In the genomic region with DNA sequence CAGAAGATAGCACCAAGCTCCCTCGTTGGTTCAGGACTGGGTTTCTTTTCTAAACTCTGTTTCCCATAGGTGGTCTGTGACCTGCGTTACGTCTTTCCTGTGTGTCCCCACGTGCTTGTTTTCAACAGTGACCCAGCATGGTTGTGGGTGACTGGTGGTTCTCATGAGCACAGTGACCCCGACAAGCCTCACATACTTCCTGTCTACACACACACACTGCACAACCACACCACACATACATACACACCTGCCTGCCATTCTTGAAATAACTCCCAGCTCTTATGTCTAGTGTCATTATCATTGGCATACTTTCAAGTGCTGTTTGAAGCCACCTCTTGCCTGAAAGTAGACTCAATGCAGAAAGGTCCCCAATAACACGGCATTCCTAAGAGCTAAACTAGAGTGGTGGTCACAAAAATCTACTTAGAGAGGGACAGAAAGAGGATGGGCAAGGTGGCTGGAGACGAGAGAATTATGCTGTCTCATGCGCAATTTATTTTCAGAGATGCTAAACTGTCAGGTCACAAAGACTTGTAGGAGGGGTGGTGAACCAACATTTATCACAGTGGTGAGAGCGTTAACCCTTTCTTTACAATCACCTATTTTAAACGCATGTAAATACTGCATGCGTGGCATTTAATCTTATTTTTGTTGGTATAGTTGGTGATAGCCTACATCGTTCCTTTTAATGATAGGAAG, we compare ENCODE assay signal across 13 cellular contexts.
A peak's percentile ranks its signal among the peaks of the same experiment; 100 is the strongest.
DNase-seq lines count a peak whose midpoint lies in the region; ATAC-seq and TF ChIP-seq lines count a peak whose summit lies in the region.
"Had no signal": no experiment of that assay in that cellular context is flagged by ENCODE, and none has a peak within 500 bp of the region (broad histone marks: within the 10 kb centered on the region; RNA-seq: fewer than 3 reads in every experiment).

No MANE protein-coding gene starts in this region.

- H3K27ac Mint-ChIP-seq in neural progenitor cell, result no peak overlapping the region
- H3K27ac Mint-ChIP-seq: activated B cell treated with CpG ODN at 0.5 μM for 24 hours; naive thymus-derived CD8-positive, alpha-beta T cell had no signal

- peaks cover 20% of the 10 kb centered on the region for H4K20me1 ChIP-seq in neural progenitor cell (ENCODE audit: low read depth)

- H3K27ac ChIP-seq in left ventricle myocardium inferior (replicated peaks) (peak overlapping the region; percentile 79), neural progenitor cell (no peak overlapping the region)

- peaks cover 57% of the 10 kb centered on the region for H3F3A ChIP-seq in neural progenitor cell (ENCODE audit: low read depth)

- peak overlapping the region; percentile 41 for H3K9ac ChIP-seq in neural progenitor cell

- no peaks in the 10 kb centered on the region for H3K27me3 ChIP-seq in H7 (ENCODE audit: control insufficient read depth, insufficient read depth, low read length)
- H3K27me3 ChIP-seq in left ventricle myocardium inferior (ENCODE audit: low read depth), result peaks cover 21% of the 10 kb centered on the region
- H3K27me3 ChIP-seq in neural progenitor cell, result no peaks in the 10 kb centered on the region

- intact Hi-C loops in left ventricle myocardium inferior (cut with micrococcal nuclease), result no loop called here

- H2AFZ ChIP-seq in neural progenitor cell (replicated peaks), result no peak overlapping the region

- H3K4me3 ChIP-seq in H7 (ENCODE audit: insufficient read depth, low read depth, low read length), result peak overlapping the region; percentile 32
- H3K4me3 ChIP-seq in left ventricle myocardium inferior, result peak overlapping the region; percentile 65
- peak overlapping the region; percentile 53 for H3K4me3 ChIP-seq in neural progenitor cell

- no peak overlapping the region for H3K4me3 Mint-ChIP-seq in neural progenitor cell
- H3K4me3 Mint-ChIP-seq: activated B cell treated with CpG ODN at 0.5 μM for 24 hours; naive thymus-derived CD8-positive, alpha-beta T cell had no signal

- peak overlapping the region; percentile 82 for H3K4me2 ChIP-seq in neural progenitor cell

- H3K9me3 ChIP-seq in left ventricle myocardium inferior (replicated peaks), result no peaks in the 10 kb centered on the region
- no peaks in the 10 kb centered on the region for H3K9me3 ChIP-seq in neural progenitor cell (ENCODE audit: low read depth)

- ATAC-seq in GM21423 (IDR thresholded peaks at IDR 0.05; ENCODE audit: unreplicated experiment) (no peak), HG02852 (IDR thresholded peaks at IDR 0.05; ENCODE audit: unreplicated experiment) (no peak)

- H3K27me3 Mint-ChIP-seq in neural progenitor cell (ENCODE audit: insufficient read depth, low read depth), result peaks cover 5% of the 10 kb centered on the region
- H3K27me3 Mint-ChIP-seq: activated B cell treated with CpG ODN at 0.5 μM for 24 hours had no signal

- H3K79me2 ChIP-seq in neural progenitor cell (ENCODE audit: low read depth), result peaks cover 71% of the 10 kb centered on the region

- H3K36me3 Mint-ChIP-seq in neural progenitor cell, result peaks cover 2% of the 10 kb centered on the region

- no peak for TF ChIP-seq CTCF in left ventricle myocardium inferior (IDR thresholded peaks at IDR 0.05; ENCODE audit: borderline replicate concordance)
- TF ChIP-seq CTCF in neural progenitor cell (IDR thresholded peaks at IDR 0.05), result no peak

- H3K4me1 ChIP-seq in left ventricle myocardium inferior (peaks cover 31% of the 10 kb centered on the region), neural progenitor cell (peaks cover 67% of the 10 kb centered on the region)

- peaks cover 38% of the 10 kb centered on the region for H3K4me1 Mint-ChIP-seq in neural progenitor cell

- H3K9me3 Mint-ChIP-seq in neural progenitor cell, result no peaks in the 10 kb centered on the region
- H3K9me3 Mint-ChIP-seq: activated B cell treated with CpG ODN at 0.5 μM for 24 hours had no signal

- DNase-seq in H7, result no peak
- DNase-seq in NCI-H69 (lab: John Stamatoyannopoulos, UW), result peak; percentile 56
- no peak for DNase-seq in left ventricle myocardium inferior
- no peak for DNase-seq in neural progenitor cell (ENCODE audit: low spot score)
- no peak for DNase-seq in stimulated activated CD4-positive, alpha-beta T cell treated with anti-CD3 and anti-CD28 coated beads, Interleukin-15, amount 100 ng/mL, for 24 hours
- DNase-seq: activated B cell treated with CpG ODN at 0.5 μM for 24 hours; activated T-cell treated with anti-CD3 and anti-CD28 coated beads, Interleukin-2, amount 50 U/mL, for 1 hour; amniotic stem cell; Kasumi-1; NCI-H187 treated with DMSO at 0.1 percent for 48 hours had no signal

- H3K36me3 ChIP-seq in H7 (replicated peaks; ENCODE audit: control insufficient read depth, insufficient read depth, low read length) (no peaks in the 10 kb centered on the region), left ventricle myocardium inferior (no peaks in the 10 kb centered on the region), neural progenitor cell (no peaks in the 10 kb centered on the region)
